9 cellular contexts compared by ENCODE assay signal in the genomic region with DNA sequence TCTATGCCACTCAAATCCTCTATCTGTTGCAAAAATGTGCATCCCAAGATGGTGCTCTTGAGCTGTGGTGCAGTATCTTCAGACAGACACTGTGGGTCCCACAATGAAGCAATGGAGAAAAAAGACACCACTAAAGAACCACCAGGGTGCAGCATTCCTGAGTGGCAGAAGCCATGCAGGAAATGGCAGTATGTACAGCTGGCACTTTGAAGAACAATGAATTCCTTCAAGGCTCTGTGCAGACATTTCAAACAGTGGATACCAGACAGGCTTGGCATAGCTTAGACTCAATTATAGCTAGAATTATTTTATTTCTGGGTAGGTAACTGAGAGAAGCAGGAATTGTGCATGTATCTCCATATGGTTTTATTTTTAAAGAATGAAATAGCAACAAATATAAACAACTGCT. TPM values are rescaled to one million over a fixed set of nuclear protein-coding genes. Genes with fewer than 3 reads are reported as not detected.
DNase-seq lines count a peak whose midpoint lies in the region; ATAC-seq, FAIRE-seq and TF ChIP-seq lines count a peak whose summit lies in the region.
"Had no signal": no experiment of that assay in that cellular context is flagged by ENCODE, and none has a peak within 500 bp of the region (broad histone marks: within the 10 kb centered on the region; RNA-seq: fewer than 3 reads in every experiment).

No MANE protein-coding gene starts in this region.

- no peaks in the 10 kb centered on the region for H3K79me2 ChIP-seq in GM12878 (ENCODE audit: control insufficient read depth, insufficient read depth, low read length)

- H3K4me2 ChIP-seq in GM12878 (ENCODE audit: control insufficient read depth, insufficient read depth): no peak overlapping the region

- H3K9me3 Mint-ChIP-seq in MCF 10A (ENCODE audit: unreplicated experiment): peaks cover 3% of the 10 kb centered on the region

- FAIRE-seq in GM12878 (lab: Jason Lieb, UNC): peak; percentile 59

- no peak for TF ChIP-seq POLR2A in breast epithelium (IDR thresholded peaks at IDR 0.05)
- TF ChIP-seq POLR2A in GM12878 (IDR thresholded peaks at IDR 0.05; ENCODE audit: low read depth, low read length): no peak
- TF ChIP-seq POLR2A in stomach (IDR thresholded peaks at IDR 0.05): no peak

- peak; percentile 57 for TF ChIP-seq RAD21 in GM12878 (IDR thresholded peaks at IDR 0.05; ENCODE audit: insufficient read depth, low read depth, low read length)

- H3K4me1 ChIP-seq in breast epithelium (no peaks in the 10 kb centered on the region), HUES6 (ENCODE audit: control insufficient read depth, insufficient read depth, low read length) (peaks cover 10% of the 10 kb centered on the region), NT2/D1 (ENCODE audit: insufficient read depth, insufficient read length) (no peaks in the 10 kb centered on the region), GM12878 (ENCODE audit: control insufficient read depth, insufficient read depth, low read length) (no peaks in the 10 kb centered on the region), stomach (peaks cover 0 to 23% (median 4%) of the 10 kb centered on the region in 4 donors)

- H3K27me3 ChIP-seq in breast epithelium: no peaks in the 10 kb centered on the region
- H3K27me3 ChIP-seq in HUES6 (ENCODE audit: control insufficient read depth, insufficient read depth, low read length): no peaks in the 10 kb centered on the region
- H3K27me3 ChIP-seq in NT2/D1 (ENCODE audit: insufficient read depth, insufficient read length): no peaks in the 10 kb centered on the region
- no peaks in the 10 kb centered on the region; a peak in 1 of 4 replicates for H3K27me3 ChIP-seq in GM12878 (replicated peaks in 1 of 2; ENCODE audit: control insufficient read depth in 2 of 2, insufficient read depth in 2 of 2, low read length in 1 of 2)
- H3K27me3 ChIP-seq in stomach: no peaks in the 10 kb centered on the region

- no peaks in the 10 kb centered on the region for H4K20me1 ChIP-seq in GM12878 (ENCODE audit: control insufficient read depth, insufficient read depth)

- H3K4me1 Mint-ChIP-seq in MCF 10A (ENCODE audit: insufficient read depth, unreplicated experiment): peaks cover 31% of the 10 kb centered on the region

- intact Hi-C loops in MCF 10A (cut with micrococcal nuclease): loop anchor here (1.0 to 10.0 kb wide), 5 partner anchors 22 to 1902 kb away; no protein-coding TSS in a partner anchor
- intact Hi-C loops in breast epithelium (cut with DNase I; ENCODE audit: low total_unique reads): loop anchor here (5.0 kb wide), 1 partner anchor 302 kb away; no protein-coding TSS in a partner anchor
- intact Hi-C loops in GM12878 (cut with micrococcal nuclease; ENCODE audit: unreplicated experiment): loop anchor here (1.0 kb wide), 1 partner anchor 113 kb away; no protein-coding TSS in a partner anchor
- intact Hi-C loops in stomach (cut with DNase I; ENCODE audit: low total_unique reads): no loop called here

- H3K27ac Mint-ChIP-seq in MCF 10A (ENCODE audit: low read depth, unreplicated experiment): no peak overlapping the region

- H3K36me3 ChIP-seq in breast epithelium: no peaks in the 10 kb centered on the region
- no peaks in the 10 kb centered on the region for H3K36me3 ChIP-seq in HUES6 (ENCODE audit: control insufficient read depth, insufficient read depth, low read length)
- no peaks in the 10 kb centered on the region for H3K36me3 ChIP-seq in NT2/D1 (ENCODE audit: insufficient read depth, insufficient read length, low read length)
- H3K36me3 ChIP-seq in GM12878 (ENCODE audit: control insufficient read depth in 2 of 2, insufficient read depth in 2 of 2, low read length in 1 of 2): no peaks in the 10 kb centered on the region
- no peaks in the 10 kb centered on the region for H3K36me3 ChIP-seq in stomach

- SMC1A ChIA-PET in GM12878 (lab: Charles Lee; ENCODE audit: uncharacterized antibody, unreplicated experiment): interaction anchor here (0.9 to 2.5 kb wide), 5 partner anchors 8 to 310 kb away, joined by 3 to 9 read pairs (median 4); no protein-coding TSS in a partner anchor

- no peaks in the 10 kb centered on the region for H3K27me3 Mint-ChIP-seq in MCF 10A (ENCODE audit: insufficient read depth, unreplicated experiment)

- H3K4me3 ChIP-seq in breast epithelium (no peak overlapping the region), HUES6 (ENCODE audit: low read depth, low read length) (no peak overlapping the region), NT2/D1 (ENCODE audit: insufficient read length, low read depth) (no peak overlapping the region), GM12878 (no peak overlapping the region), stomach (no peak overlapping the region)
- H3K4me3 ChIP-seq: skin epidermis had no signal

- CTCF ChIA-PET in MCF 10A (lab: Yijun Ruan, JAX): interaction anchor here (0.5 to 8.8 kb wide), 36 partner anchors 9 to 740 kb away, joined by 3 to 116 read pairs (median 4); no protein-coding TSS in a partner anchor
- CTCF ChIA-PET in GM12878 (lab: Yijun Ruan, JAX): interaction anchor here (0.9 to 3.9 kb wide), 7 partner anchors 9 to 310 kb away, joined by 3 to 27 read pairs (median 3); no protein-coding TSS in a partner anchor

- DNase-seq in MCF 10A (ENCODE audit: unreplicated experiment) (peak; percentile 88), breast epithelium (ENCODE audit: low spot score in 2 of 2) (no peak), NT2/D1 (ENCODE audit: low read depth, low spot score) (peak; percentile 43), GM12878 (ENCODE audit: low read depth, low spot score) (no peak), islet precursor cell (peak; percentile 95), stomach (no peak)

- no peak overlapping the region for H2AFZ ChIP-seq in GM12878 (ENCODE audit: control insufficient read depth, low read depth, low read length)

- H3K4me3 Mint-ChIP-seq in MCF 10A (ENCODE audit: unreplicated experiment): no peak overlapping the region

- POLR2A ChIA-PET in MCF 10A (lab: Yijun Ruan, JAX): interaction anchor here (0.6 kb wide), 1 partner anchor 282 kb away, joined by 3 read pairs; no protein-coding TSS in a partner anchor
- POLR2A ChIA-PET in GM12878 (lab: Charles Lee): no interaction called here

- BruUV-seq in MCF 10A (replicated peaks; lab: Mats Ljungman, UMichigan): no TSS peak
- BruUV-seq in GM12878 (replicated peaks; lab: Mats Ljungman, UMichigan): no TSS peak

- peak; percentile 94 for TF ChIP-seq CTCF in MCF 10A (IDR thresholded peaks at IDR 0.05; ENCODE audit: unreplicated experiment)
- TF ChIP-seq CTCF in breast epithelium (IDR thresholded peaks at IDR 0.05): no peak
- TF ChIP-seq CTCF in GM12878 (IDR thresholded peaks at IDR 0.05 in 2 of 3, conservative IDR thresholded peaks at IDR 0.05 in 1 of 3; ENCODE audit: control insufficient read depth in 2 of 3, extremely low read depth in 1 of 3, insufficient read depth in 1 of 3, low read depth in 3 of 3, low read length in 3 of 3): peak; percentile 48 to 68 (median 54)
- peak in 4 of 7 experiments; percentile 18 to 72 (median 34) for TF ChIP-seq CTCF in stomach (IDR thresholded peaks at IDR 0.05)

- H3K9me3 ChIP-seq in breast epithelium (no peaks in the 10 kb centered on the region), HUES6 (ENCODE audit: control insufficient read depth, insufficient read depth, low read depth, low read length) (no peaks in the 10 kb centered on the region; the same call in 1 of the 2 replicates), NT2/D1 (ENCODE audit: insufficient read depth, low read length) (no peaks in the 10 kb centered on the region), GM12878 (replicated peaks; ENCODE audit: control insufficient read depth, insufficient read depth, low read length) (no peaks in the 10 kb centered on the region), stomach (no peaks in the 10 kb centered on the region)

- TF ChIP-seq EP300 in GM12878 (IDR thresholded peaks at IDR 0.05; ENCODE audit: borderline replicate concordance in 1 of 2, control insufficient read depth in 1 of 2, low read depth in 2 of 2, low read length in 2 of 2): no peak
- TF ChIP-seq EP300 in stomach (IDR thresholded peaks at IDR 0.05): no peak

- in situ Hi-C loops in GM12878 (cut with MboI): no loop called here

- H3K27ac ChIP-seq in breast epithelium (no peak overlapping the region), HUES6 (ENCODE audit: low read depth, low read length) (peak overlapping the region; percentile 1; the same call in 1 of the 2 replicates), GM12878 (ENCODE audit: control insufficient read depth, insufficient read depth) (no peak overlapping the region), stomach (no peak overlapping the region)
- H3K27ac ChIP-seq: skin epidermis had no signal

- no peaks in the 10 kb centered on the region for H3K36me3 Mint-ChIP-seq in MCF 10A (ENCODE audit: insufficient read depth, unreplicated experiment)

- ATAC-seq in GM21825 (IDR thresholded peaks at IDR 0.05; ENCODE audit: unreplicated experiment) (peak; percentile 91), GM12878 (peak; percentile 96)

- H3K9ac ChIP-seq in HUES6 (ENCODE audit: low read length) (no peak overlapping the region), NT2/D1 (ENCODE audit: insufficient read length, low read depth) (no peak overlapping the region), GM12878 (ENCODE audit: control insufficient read depth, insufficient read depth, low read length) (no peak overlapping the region)

- RAD21 ChIA-PET in GM12878 (lab: Charles Lee; ENCODE audit: unreplicated experiment): interaction anchor here (1.9 kb wide), 1 partner anchor 114 kb away, joined by 5 read pairs; no protein-coding TSS in a partner anchor

TF ChIP-seq in GM12878, 131 proteins besides CTCF, POLR2A, EP300 and RAD21 (continues in another document):
- no peak for TF ChIP-seq ZNF217 (IDR thresholded peaks at IDR 0.05)

RNA-seq across cellular contexts. Expression of a gene that starts 24.0 kb away (rescaled TPM):
- total RNA-seq in MCF 10A (2022) (105 and 118 TPM in 2 replicates), breast epithelium (10 to 100 TPM; 37.9 to 66.5 (median 63.5) TPM), GM12878 (2014; rRNA removed) (40.4 and 49.5 TPM in 2 replicates), GM12878 (2014; rRNA removed; fragmentation: Illumina TruSeq; extraction: Trizol) (87.0 and 89.1 TPM in 2 replicates), GM12878 (2021) (99.5 and 104 TPM in 2 replicates), stomach (100 to 1,000 TPM in 1 of 5 donors, 10 to 100 TPM in 4; 11.0 to 106 (median 65.6) TPM)
- 73.8 and 74.9 TPM in 2 replicates for total RNA-seq in GM12878 (2013; cell fraction: nucleolus; rRNA removed)
- 33.5 TPM for polyA plus RNA-seq in GM12878 (2011; ENCODE audit: low read depth)
- polyA plus RNA-seq in GM12878 (2011; rRNA removed) (210 and 255 TPM in 2 replicates), GM12878 (2014; fragmentation: Illumina TruSeq; extraction: Trizol) (130 and 154 TPM in 2 replicates), GM12878 (2014; fragmentation: Nextera tagmentation; extraction: Ambion mirVana) (10 to 100 TPM; 45.3 to 88.7 TPM), GM12878 (2014; rRNA removed) (120 and 129 TPM in 2 replicates), GM12878 (2016; fragmentation: Nextera tagmentation; extraction: Ambion mirVana) (100 to 1,000 TPM; 157 to 158 TPM), stomach (10 to 100 TPM; 53.4 to 61.3 (median 53.5) TPM)
- 69.5 and 102 TPM in 2 replicates for polyA plus RNA-seq in GM12878 (2011; cell fraction: cytosol; rRNA removed)
- 48.0 and 64.8 TPM in 2 replicates for polyA plus RNA-seq in GM12878 (2011; cell fraction: nucleus; rRNA removed)
- polyA plus RNA-seq in GM12878 (2012): 69.4 and 98.7 TPM in 2 replicates
- polyA minus RNA-seq in GM12878 (2011; rRNA and poly(A)+ RNA removed): 131 and 274 TPM in 2 replicates
- polyA minus RNA-seq in GM12878 (2011; cell fraction: cytosol; rRNA and poly(A)+ RNA removed): 40.1 and 64.0 TPM in 2 replicates
- polyA minus RNA-seq in GM12878 (2011; cell fraction: nucleus; rRNA and poly(A)+ RNA removed): 28.5 and 58.1 TPM in 2 replicates

Comparison
In these comparisons a context has a peak if more than half of its experiments do, and no peak if none do; other contexts are left out.
1. DNase-seq: peak in MCF 10A (single experiment), NT2/D1 (single experiment) and islet precursor cell (single experiment); none in breast epithelium (0 of 2), GM12878 (single experiment) and stomach (single experiment).
2. CTCF ChIP-seq: peak in MCF 10A (single experiment), GM12878 (3 of 3) and stomach (4 of 7); none in breast epithelium (0 of 3).